ENCODE assay signal across 11 cellular contexts in genomic region chr11:562046-562645, GRCh38. TPM values are rescaled to one million over a fixed set of nuclear protein-coding genes. Genes with fewer than 3 reads are reported as not detected.
DNase-seq lines count a peak whose midpoint lies in the region; ATAC-seq and TF ChIP-seq lines count a peak whose summit lies in the region.
"Had no signal": no experiment of that assay in that cellular context is flagged by ENCODE, and none has a peak within 500 bp of the region (broad histone marks: within the 10 kb centered on the region; RNA-seq: fewer than 3 reads in every experiment).

No MANE protein-coding gene starts in this region.

- H3K27me3 ChIP-seq in transverse colon, result peaks cover 9% of the 10 kb centered on the region
- H3K27me3 ChIP-seq: ovary had no signal

- CTCF ChIA-PET in activated CD8-positive, alpha-beta T cell treated with anti-CD3 and anti-CD28 coated beads for 36 hours (lab: Charles Lee), result interaction anchor here (1.3 to 1.4 kb wide), 2 partner anchors 43 to 134 kb away, joined by 3 read pairs; partner anchors contain the start of gene TMEM80

- no peaks in the 10 kb centered on the region for H3K9me3 Mint-ChIP-seq in activated naive CD8-positive, alpha-beta T cell treated with anti-CD3 and anti-CD28 coated beads for 36 hours
- no peaks in the 10 kb centered on the region for H3K9me3 Mint-ChIP-seq in activated naive CD8-positive, alpha-beta T cell treated with anti-CD3 and anti-CD28 coated beads, Interleukin-2, amount 50 U/mL, for 24 hours
- H3K9me3 Mint-ChIP-seq in activated CD8-positive, alpha-beta T cell treated with anti-CD3 and anti-CD28 coated beads for 36 hours, result no peaks in the 10 kb centered on the region

- H3K4me3 ChIP-seq in transverse colon, result peak overlapping the region in 2 of 4 donors; percentile 82 to 91

- no peak for DNase-seq in activated naive CD8-positive, alpha-beta T cell treated with anti-CD3 and anti-CD28 coated beads for 36 hours
- DNase-seq in activated naive CD8-positive, alpha-beta T cell treated with anti-CD3 and anti-CD28 coated beads, Interleukin-2, amount 50 U/mL, for 24 hours, result no peak
- DNase-seq in activated CD8-positive, alpha-beta T cell treated with anti-CD3 and anti-CD28 coated beads for 36 hours, result no peak
- DNase-seq in kidney tubule cell (ENCODE audit: low spot score) (peak; percentile 23), transverse colon (no peak), DMS153 (lab: John Stamatoyannopoulos, UW) (no peak), HK-2 (ENCODE audit: unreplicated experiment) (no peak), NCI-H128 (lab: John Stamatoyannopoulos, UW; ENCODE audit: unreplicated experiment) (no peak)
- DNase-seq: activated effector memory CD4-positive, alpha-beta T cell treated with Interleukin-2 at 50 U/mL for 16 hours; NCI-H1092 had no signal

- POLR2A ChIA-PET in activated CD8-positive, alpha-beta T cell treated with anti-CD3 and anti-CD28 coated beads for 36 hours (lab: Charles Lee), result interaction anchor here (1.2 to 2.0 kb wide), 4 partner anchors 14 to 26 kb away, joined by 3 to 8 read pairs (median 4); partner anchors contain the start of genes LRRC56 and PHRF1

- no peak for TF ChIP-seq EP300 in transverse colon (IDR thresholded peaks at IDR 0.05; ENCODE audit: low read depth)

- H3K36me3 Mint-ChIP-seq in activated naive CD8-positive, alpha-beta T cell treated with anti-CD3 and anti-CD28 coated beads for 36 hours, result no peaks in the 10 kb centered on the region
- no peaks in the 10 kb centered on the region for H3K36me3 Mint-ChIP-seq in activated naive CD8-positive, alpha-beta T cell treated with anti-CD3 and anti-CD28 coated beads, Interleukin-2, amount 50 U/mL, for 24 hours (ENCODE audit: low read depth)
- H3K36me3 Mint-ChIP-seq in activated CD8-positive, alpha-beta T cell treated with anti-CD3 and anti-CD28 coated beads for 36 hours (ENCODE audit: low read depth), result peaks cover 16% of the 10 kb centered on the region

- 95 to 100% methylated on average over 1 to 23 of the region's 29 CpGs for WGBS in transverse colon (ENCODE audit: low coverage in 1 of 2), 2 donors

- H3K4me1 Mint-ChIP-seq in activated naive CD8-positive, alpha-beta T cell treated with anti-CD3 and anti-CD28 coated beads for 36 hours, result peaks cover 9% of the 10 kb centered on the region
- peaks cover 10% of the 10 kb centered on the region for H3K4me1 Mint-ChIP-seq in activated naive CD8-positive, alpha-beta T cell treated with anti-CD3 and anti-CD28 coated beads, Interleukin-2, amount 50 U/mL, for 24 hours
- peaks cover 9% of the 10 kb centered on the region for H3K4me1 Mint-ChIP-seq in activated CD8-positive, alpha-beta T cell treated with anti-CD3 and anti-CD28 coated beads for 36 hours (ENCODE audit: low read depth)

- TF ChIP-seq POLR2A in transverse colon (IDR thresholded peaks at IDR 0.05), result no peak

- in situ Hi-C loops in transverse colon (cut with MboI; ENCODE audit: low pct_ligation_motif_present in 1 of 4, low pct_unique_long_range_greater_than_20kb in 1 of 4, low sequenced_read_pairs in 3 of 4), result no loop called here

- intact Hi-C loops in activated CD8-positive, alpha-beta T cell treated with anti-CD3 and anti-CD28 coated beads for 36 hours (cut with micrococcal nuclease), result no loop called here
- intact Hi-C loops in transverse colon (cut with DNase I; ENCODE audit: low total_unique reads), result no loop called here

- peak overlapping the region; percentile 95 to 98 (median 96) for H3K27ac ChIP-seq in transverse colon
- H3K27ac ChIP-seq: ovary had no signal

- H3K4me1 ChIP-seq in transverse colon, result peaks cover 16 to 31% (median 28%) of the 10 kb centered on the region in 4 donors

- no peaks in the 10 kb centered on the region for H3K36me3 ChIP-seq in transverse colon
- H3K36me3 ChIP-seq: ovary had no signal

- H3K9me3 ChIP-seq in transverse colon, result no peaks in the 10 kb centered on the region
- H3K9me3 ChIP-seq: ovary had no signal

- H3K27me3 Mint-ChIP-seq in activated naive CD8-positive, alpha-beta T cell treated with anti-CD3 and anti-CD28 coated beads for 36 hours, result no peaks in the 10 kb centered on the region
- H3K27me3 Mint-ChIP-seq in activated naive CD8-positive, alpha-beta T cell treated with anti-CD3 and anti-CD28 coated beads, Interleukin-2, amount 50 U/mL, for 24 hours, result peaks cover 3% of the 10 kb centered on the region
- H3K27me3 Mint-ChIP-seq in activated CD8-positive, alpha-beta T cell treated with anti-CD3 and anti-CD28 coated beads for 36 hours, result no peaks in the 10 kb centered on the region

- no peak for TF ChIP-seq CTCF in activated CD8-positive, alpha-beta T cell treated with anti-CD3 and anti-CD28 coated beads for 36 hours (IDR thresholded peaks at IDR 0.05)
- TF ChIP-seq CTCF in transverse colon (IDR thresholded peaks at IDR 0.05), result no peak

- H3K27ac Mint-ChIP-seq in activated naive CD8-positive, alpha-beta T cell treated with anti-CD3 and anti-CD28 coated beads for 36 hours, result no peak overlapping the region
- no peak overlapping the region for H3K27ac Mint-ChIP-seq in activated naive CD8-positive, alpha-beta T cell treated with anti-CD3 and anti-CD28 coated beads, Interleukin-2, amount 50 U/mL, for 24 hours
- no peak overlapping the region for H3K27ac Mint-ChIP-seq in activated CD8-positive, alpha-beta T cell treated with anti-CD3 and anti-CD28 coated beads for 36 hours

- ATAC-seq in activated naive CD8-positive, alpha-beta T cell treated with anti-CD3 and anti-CD28 coated beads, Interleukin-2, amount 50 U/mL, for 24 hours, result no peak
- no peak for ATAC-seq in activated CD8-positive, alpha-beta T cell treated with anti-CD3 and anti-CD28 coated beads for 36 hours

- peak overlapping the region; percentile 87 for H3K4me3 Mint-ChIP-seq in activated naive CD8-positive, alpha-beta T cell treated with anti-CD3 and anti-CD28 coated beads for 36 hours
- H3K4me3 Mint-ChIP-seq in activated naive CD8-positive, alpha-beta T cell treated with anti-CD3 and anti-CD28 coated beads, Interleukin-2, amount 50 U/mL, for 24 hours, result no peak overlapping the region
- H3K4me3 Mint-ChIP-seq in activated CD8-positive, alpha-beta T cell treated with anti-CD3 and anti-CD28 coated beads for 36 hours, result peak overlapping the region; percentile 89

RNA-seq across cellular contexts. Expression of gene RASSF7, which starts 1.4 kb away (rescaled TPM):
- total RNA-seq in activated naive CD8-positive, alpha-beta T cell treated with anti-CD3 and anti-CD28 coated beads for 36 hours, result 10 to 100 TPM in 1 of 2 experiments, 1 to 10 TPM in 1; 9.8 to 11.5 TPM
- total RNA-seq in activated CD8-positive, alpha-beta T cell treated with anti-CD3 and anti-CD28 coated beads for 36 hours, result 10 to 100 TPM; 16.8 to 17.3 TPM
- 100 to 1,000 TPM; 131 to 247 (median 213) TPM for total RNA-seq in transverse colon

RNA-seq across cellular contexts. Expression of gene LMNTD2, which starts 1.6 kb away (rescaled TPM):
- 1 to 10 TPM; 1.2 to 1.3 TPM for total RNA-seq in activated naive CD8-positive, alpha-beta T cell treated with anti-CD3 and anti-CD28 coated beads for 36 hours
- 1 to 10 TPM in 1 of 2 experiments, under 1 TPM in 1; 0.88 to 1.3 TPM for total RNA-seq in activated CD8-positive, alpha-beta T cell treated with anti-CD3 and anti-CD28 coated beads for 36 hours
- total RNA-seq in transverse colon, result 10 to 100 TPM; 14.8 to 89.0 (median 16.6) TPM

RNA-seq across cellular contexts. Expression of gene PHRF1, which starts 14.1 kb away (rescaled TPM):
- total RNA-seq in activated naive CD8-positive, alpha-beta T cell treated with anti-CD3 and anti-CD28 coated beads for 36 hours, result 10 to 100 TPM; 42.3 to 44.3 TPM
- total RNA-seq in activated CD8-positive, alpha-beta T cell treated with anti-CD3 and anti-CD28 coated beads for 36 hours, result 10 to 100 TPM; 43.1 to 44.5 TPM
- 10 to 100 TPM; 28.4 to 60.6 (median 43.2) TPM for total RNA-seq in transverse colon

RNA-seq across cellular contexts. Expression of gene LRRC56, which starts 24.8 kb away (rescaled TPM):
- total RNA-seq in activated naive CD8-positive, alpha-beta T cell treated with anti-CD3 and anti-CD28 coated beads for 36 hours, result 1 to 10 TPM; 1.4 to 2.2 TPM
- under 1 TPM; 0.67 to 0.99 TPM for total RNA-seq in activated CD8-positive, alpha-beta T cell treated with anti-CD3 and anti-CD28 coated beads for 36 hours
- 1 to 10 TPM; 2.3 to 8.4 (median 3.1) TPM for total RNA-seq in transverse colon

RNA-seq across cellular contexts. Expression of gene HRAS, which starts 26.8 kb away (rescaled TPM):
- 10 to 100 TPM; 46.0 to 48.7 TPM for total RNA-seq in activated naive CD8-positive, alpha-beta T cell treated with anti-CD3 and anti-CD28 coated beads for 36 hours
- 10 to 100 TPM; 30.4 to 34.6 TPM for total RNA-seq in activated CD8-positive, alpha-beta T cell treated with anti-CD3 and anti-CD28 coated beads for 36 hours
- total RNA-seq in transverse colon, result 10 to 100 TPM; 31.0 to 57.1 (median 33.9) TPM

Comparison
In these comparisons a context has a peak if more than half of its experiments do, and no peak if none do; other contexts are left out.
1. RNA of gene RASSF7, which starts 1.4 kb away (total RNA-seq): 131 to 247 TPM in transverse colon; 16.8 to 17.3 TPM in activated CD8-positive, alpha-beta T cell treated with anti-CD3 and anti-CD28 coated beads for 36 hours and 9.8 to 11.5 TPM in activated naive CD8-positive, alpha-beta T cell treated with anti-CD3 and anti-CD28 coated beads for 36 hours; every median in the first group is over 4 times any median in the second.
2. RNA of gene LMNTD2, which starts 1.6 kb away (total RNA-seq): 14.8 to 89.0 TPM in transverse colon; 1.2 to 1.3 TPM in activated naive CD8-positive, alpha-beta T cell treated with anti-CD3 and anti-CD28 coated beads for 36 hours and 0.88 to 1.3 TPM in activated CD8-positive, alpha-beta T cell treated with anti-CD3 and anti-CD28 coated beads for 36 hours; every median in the first group is over 4 times any median in the second.